In the genomic region with DNA sequence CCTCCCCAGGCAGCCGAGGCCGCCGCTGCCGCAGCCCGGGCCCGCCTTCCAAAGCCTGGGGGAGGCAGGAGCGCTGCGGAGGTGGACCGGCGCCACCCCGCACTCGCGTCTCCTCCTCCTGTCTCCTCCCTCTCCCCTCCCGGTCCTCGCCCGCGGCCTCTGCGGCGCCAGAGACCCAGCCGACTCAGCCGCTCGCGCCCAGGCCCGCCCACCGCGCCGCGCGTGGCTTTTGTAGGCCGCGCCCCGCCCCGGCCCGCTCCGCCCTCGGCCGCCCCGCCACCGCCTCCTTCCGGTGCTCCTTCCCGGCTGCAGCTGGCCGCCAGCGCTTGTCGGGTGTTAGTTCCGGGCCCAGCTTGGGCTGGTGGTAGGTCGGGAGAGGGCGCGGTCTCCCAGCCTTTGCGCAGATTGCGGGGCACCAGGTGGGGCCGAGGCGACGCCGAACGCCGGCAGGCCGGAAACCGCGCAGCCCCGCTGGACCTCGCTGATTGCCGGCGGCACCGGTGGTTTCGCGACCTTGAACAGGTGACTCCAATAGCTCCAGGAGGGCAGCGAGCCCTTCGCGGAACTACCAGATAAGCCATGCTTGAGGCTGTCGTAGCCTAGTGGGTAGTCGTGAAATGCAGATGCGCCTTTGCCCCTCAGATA, we compare ENCODE assay signal across 8 cellular contexts. TPM values are rescaled to one million over a fixed set of nuclear protein-coding genes. Genes with fewer than 3 reads are reported as not detected.
A peak's percentile ranks its signal among the peaks of the same experiment; 100 is the strongest.
DNase-seq lines count a peak whose midpoint lies in the region; FAIRE-seq and TF ChIP-seq lines count a peak whose summit lies in the region.

A gene with protein sequence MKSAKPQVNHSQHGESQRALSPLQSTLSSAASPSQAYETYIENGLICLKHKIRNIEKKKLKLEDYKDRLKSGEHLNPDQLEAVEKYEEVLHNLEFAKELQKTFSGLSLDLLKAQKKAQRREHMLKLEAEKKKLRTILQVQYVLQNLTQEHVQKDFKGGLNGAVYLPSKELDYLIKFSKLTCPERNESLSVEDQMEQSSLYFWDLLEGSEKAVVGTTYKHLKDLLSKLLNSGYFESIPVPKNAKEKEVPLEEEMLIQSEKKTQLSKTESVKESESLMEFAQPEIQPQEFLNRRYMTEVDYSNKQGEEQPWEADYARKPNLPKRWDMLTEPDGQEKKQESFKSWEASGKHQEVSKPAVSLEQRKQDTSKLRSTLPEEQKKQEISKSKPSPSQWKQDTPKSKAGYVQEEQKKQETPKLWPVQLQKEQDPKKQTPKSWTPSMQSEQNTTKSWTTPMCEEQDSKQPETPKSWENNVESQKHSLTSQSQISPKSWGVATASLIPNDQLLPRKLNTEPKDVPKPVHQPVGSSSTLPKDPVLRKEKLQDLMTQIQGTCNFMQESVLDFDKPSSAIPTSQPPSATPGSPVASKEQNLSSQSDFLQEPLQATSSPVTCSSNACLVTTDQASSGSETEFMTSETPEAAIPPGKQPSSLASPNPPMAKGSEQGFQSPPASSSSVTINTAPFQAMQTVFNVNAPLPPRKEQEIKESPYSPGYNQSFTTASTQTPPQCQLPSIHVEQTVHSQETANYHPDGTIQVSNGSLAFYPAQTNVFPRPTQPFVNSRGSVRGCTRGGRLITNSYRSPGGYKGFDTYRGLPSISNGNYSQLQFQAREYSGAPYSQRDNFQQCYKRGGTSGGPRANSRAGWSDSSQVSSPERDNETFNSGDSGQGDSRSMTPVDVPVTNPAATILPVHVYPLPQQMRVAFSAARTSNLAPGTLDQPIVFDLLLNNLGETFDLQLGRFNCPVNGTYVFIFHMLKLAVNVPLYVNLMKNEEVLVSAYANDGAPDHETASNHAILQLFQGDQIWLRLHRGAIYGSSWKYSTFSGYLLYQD (minus strand): TSS at position 202 of the 645 bp plus-strand sequence. CDS start 1,431 bp downstream, outside the sequence.

- 1 to 2% methylated on average over 29 to 54 of the region's 72 CpGs for WGBS in GM23248 (ENCODE audit: low coverage in 1 of 2, low lambda C conversion rate in 2 of 2, missing lambda C conversion rate in 2 of 2), 2 experiments
- 0% methylated on average over 1 of the region's 72 CpGs; no CpG with 5 or more reads in 1 of the 2 donors for WGBS in esophagus squamous epithelium, 2 donors

- peak within 1 kb of the TSS; percentile 93 for H2AFZ ChIP-seq in GM23248
- H2AFZ ChIP-seq in Karpas-422 (ENCODE audit: low read length), result peak within 1 kb of the TSS; percentile 100

- H3K4me3 ChIP-seq in DOHH2 (ENCODE audit: low read length) (peak within 1 kb of the TSS; percentile 96), GM23248 (peak within 1 kb of the TSS; percentile 85), Karpas-422 (ENCODE audit: low read length) (peak within 1 kb of the TSS; percentile 80), esophagus squamous epithelium (peak within 1 kb of the TSS; percentile 61 to 98 (median 82))

- 0 out of 2 replicates have a peak, but pooled peaks cover 3% of the 10 kb centered on the region for H3K79me2 ChIP-seq in DOHH2 (ENCODE audit: control insufficient read depth, low read length)
- peaks cover 45% of the 10 kb centered on the region for H3K79me2 ChIP-seq in GM23248 (ENCODE audit: insufficient read depth)
- peaks cover 40% of the 10 kb centered on the region for H3K79me2 ChIP-seq in Karpas-422 (ENCODE audit: low read length)

- TF ChIP-seq CTCF in DOHH2 (IDR thresholded peaks at IDR 0.05; ENCODE audit: low read depth, low read length, poor library complexity, severe bottlenecking) (peak; percentile 37), esophagus squamous epithelium (IDR thresholded peaks at IDR 0.05) (peak; percentile 20 to 57 (median 46))

- H3K4me1 ChIP-seq in DOHH2 (ENCODE audit: control insufficient read depth, low read length) (peaks cover 22% of the 10 kb centered on the region), GM23248 (ENCODE audit: insufficient read depth) (peaks cover 37% of the 10 kb centered on the region), Karpas-422 (ENCODE audit: low read length) (peaks cover 46% of the 10 kb centered on the region), esophagus squamous epithelium (peaks cover 8 to 25% (median 15%) of the 10 kb centered on the region in 3 donors)

- H3K9ac ChIP-seq in GM23248, result peak within 1 kb of the TSS; percentile 82
- peak within 1 kb of the TSS; percentile 79 for H3K9ac ChIP-seq in Karpas-422 (ENCODE audit: low read length)

- H3K9me2 ChIP-seq in DOHH2 (replicated peaks; ENCODE audit: control insufficient read depth, low read length) (no peaks in the 10 kb centered on the region), GM23248 (ENCODE audit: insufficient read depth) (no peaks in the 10 kb centered on the region), Karpas-422 (replicated peaks; ENCODE audit: insufficient read depth, low read length) (no peaks in the 10 kb centered on the region)

- H3K27me3 ChIP-seq in DOHH2 (ENCODE audit: control insufficient read depth, low read length) (no peaks in the 10 kb centered on the region), GM23248 (replicated peaks; ENCODE audit: insufficient read depth) (no peaks in the 10 kb centered on the region), Karpas-422 (ENCODE audit: low read length) (no peaks in the 10 kb centered on the region), esophagus squamous epithelium (no peaks in the 10 kb centered on the region)

- peaks cover 4% of the 10 kb centered on the region; the same call in 1 of the 2 replicates for H3F3A ChIP-seq in DOHH2 (ENCODE audit: control insufficient read depth, insufficient read depth)
- H3F3A ChIP-seq in GM23248 (ENCODE audit: insufficient read depth), result 0 out of 2 replicates have a peak, but pooled peaks cover 16% of the 10 kb centered on the region

- peak in 3 of 4 donors; percentile 9 to 83 (median 80) for TF ChIP-seq POLR2A in esophagus squamous epithelium (IDR thresholded peaks at IDR 0.05)

- no peak within 1 kb of the TSS for H3K27ac ChIP-seq in DOHH2 (ENCODE audit: low read depth, low read length)
- peak within 1 kb of the TSS; percentile 70 for H3K27ac ChIP-seq in GM23248
- 0 out of 2 replicates have a peak within 1 kb of the TSS, but pooled peaks have one; percentile 23 for H3K27ac ChIP-seq in Karpas-422 (ENCODE audit: low read length)
- peak within 1 kb of the TSS; percentile 87 to 95 (median 93) for H3K27ac ChIP-seq in esophagus squamous epithelium

- no peak for FAIRE-seq in RCC 7860 (lab: Jason Lieb, UNC)

- peak within 1 kb of the TSS; percentile 75 for H3K4me2 ChIP-seq in DOHH2 (ENCODE audit: low read length)
- H3K4me2 ChIP-seq in GM23248 (ENCODE audit: unreplicated experiment), result peak within 1 kb of the TSS; percentile 94
- H3K4me2 ChIP-seq in Karpas-422 (ENCODE audit: low read depth, low read length, poor library complexity, severe bottlenecking), result peak within 1 kb of the TSS; percentile 99

- in situ Hi-C loops in GM23248 (cut with MboI), result no loop called here

- no peaks in the 10 kb centered on the region for H3K36me3 ChIP-seq in DOHH2 (ENCODE audit: control insufficient read depth, low read length)
- H3K36me3 ChIP-seq in GM23248 (ENCODE audit: low read depth), result peaks cover 9% of the 10 kb centered on the region; the same call in 1 of the 2 replicates
- no peaks in the 10 kb centered on the region for H3K36me3 ChIP-seq in Karpas-422 (ENCODE audit: insufficient read depth, low read length)
- no peaks in the 10 kb centered on the region for H3K36me3 ChIP-seq in esophagus squamous epithelium

- H4K20me1 ChIP-seq in DOHH2 (ENCODE audit: control insufficient read depth, insufficient read depth, low read depth, low read length) (no peaks in the 10 kb centered on the region), GM23248 (ENCODE audit: insufficient read depth) (no peaks in the 10 kb centered on the region), Karpas-422 (ENCODE audit: insufficient read depth, low read depth, low read length) (no peaks in the 10 kb centered on the region)

- H3K9me3 ChIP-seq in DOHH2 (ENCODE audit: control insufficient read depth, insufficient read depth, low read length) (no peaks in the 10 kb centered on the region), GM23248 (ENCODE audit: low read depth) (no peaks in the 10 kb centered on the region), Karpas-422 (ENCODE audit: low read length) (no peaks in the 10 kb centered on the region), esophagus squamous epithelium (no peaks in the 10 kb centered on the region)

- peak; percentile 98 for DNase-seq in GM23248
- peak; percentile 98 for DNase-seq in Karpas-422
- peak; percentile 86 for DNase-seq in RCC 7860 (ENCODE audit: low spot score)
- peak; percentile 94 for DNase-seq in activated T-helper 1 cell treated with Interleukin-2 at 50 U/mL for 16 hours (ENCODE audit: low read depth)
- DNase-seq in esophagus squamous epithelium (lab: John Stamatoyannopoulos, UW), result peak; percentile 85
- DNase-seq in myocyte (ENCODE audit: low read depth), result peak; percentile 96
- peak; percentile 85 to 96 for DNase-seq in stimulated activated CD8-positive, alpha-beta memory T cell treated with anti-CD3 and anti-CD28 coated beads, Interleukin-7, amount 100 ng/mL, for 4 hours (ENCODE audit: low read depth in 2 of 2)

- intact Hi-C loops in esophagus squamous epithelium (cut with DNase I), result loop anchor here (5.0 kb wide), 1 partner anchor 37 kb away; no protein-coding TSS in a partner anchor

RNA-seq across cellular contexts. Expression of the gene that starts here (rescaled TPM):
- 24.7 and 33.0 TPM in 2 replicates for total RNA-seq in GM23248 (2014; rRNA removed; shearing (Covaris generic))
- 19.3 and 20.1 TPM in 2 replicates for polyA plus RNA-seq in GM23248 (2016; fragmentation: Nextera tagmentation; extraction: Ambion mirVana)
- total RNA-seq in Karpas-422 (2014; rRNA removed; shearing (Covaris generic); ENCODE audit: low replicate concordance), result 24.9 and 39.8 TPM in 2 replicates
- total RNA-seq in esophagus squamous epithelium (10 to 100 TPM in 3 of 4 donors, 1 to 10 TPM in 1; 2.5 to 26.5 (median 15.2) TPM), myocyte (25.5 and 30.0 TPM in 2 replicates)
- polyA plus RNA-seq in myocyte (2012), result 15.1 TPM
